Comparison of ENCODE assay signal across 20 cellular contexts in genomic region chr12:124277394-124278222, GRCh38. TPM values are rescaled to one million over a fixed set of nuclear protein-coding genes. Genes with fewer than 3 reads are reported as not detected.
DNase-seq lines count a peak whose midpoint lies in the region; ATAC-seq and TF ChIP-seq lines count a peak whose summit lies in the region.
"Had no signal": no experiment of that assay in that cellular context is flagged by ENCODE, and none has a peak within 500 bp of the region (broad histone marks: within the 10 kb centered on the region; RNA-seq: fewer than 3 reads in every experiment).

No MANE protein-coding gene starts in this region.

- intact Hi-C loops in Right ventricle myocardium inferior (cut with DNase I), result no loop called here
- intact Hi-C loops in Right ventricle myocardium superior (cut with DNase I), result no loop called here

- TF ChIP-seq CTCF in type B pancreatic cell (conservative IDR thresholded peaks at IDR 0.05), result no peak

- ATAC-seq in Right ventricle myocardium inferior (peak; percentile 23), Right ventricle myocardium superior (ENCODE audit: poor library complexity) (no peak), HG02870 (IDR thresholded peaks at IDR 0.05; ENCODE audit: unreplicated experiment) (no peak)
- ATAC-seq: right cardiac atrium, upper lobe of right lung had no signal

- DNase-seq in Right ventricle myocardium inferior (ENCODE audit: missing footprints) (no peak), Right ventricle myocardium superior (no peak), NCI-H82 (lab: John Stamatoyannopoulos, UW) (peak; percentile 57), type B pancreatic cell (ENCODE audit: extremely low spot score, unreplicated experiment) (no peak), SKM-1 (lab: John Stamatoyannopoulos, UW; ENCODE audit: unreplicated experiment) (no peak), MG63 (no peak)
- DNase-seq: activated CD4-positive, alpha-beta T cell treated with anti-CD3 and anti-CD28 coated beads, Interleukin-2, amount 10 ng/mL, durations not matched to agents 24 days and 14 days; activated T-cell treated with anti-CD3 and anti-CD28 coated beads, Interleukin-2, amount 50 U/mL, for 4 hours; amniotic stem cell; Calu3; NCI-H1105; right cardiac atrium; stimulated activated CD4-positive, alpha-beta T cell treated with anti-CD3 and anti-CD28 coated beads, Interleukin-4, amount 100 ng/mL, for 24 hours; upper lobe of right lung had no signal

- H3K9me3 Mint-ChIP-seq in type B pancreatic cell, result peaks cover 4% of the 10 kb centered on the region
- H3K9me3 Mint-ChIP-seq: activated CD4-positive, alpha-beta T cell treated with anti-CD3 and anti-CD28 coated beads, Interleukin-2, amount 10 ng/mL, durations not matched to agents 24 days and 14 days; activated T-cell treated with anti-CD3 and anti-CD28 coated beads, Interleukin-2, amount 50 U/mL, for 4 hours; memory B cell; T-helper 2 cell treated with Interferon-gamma antibody and Interleukin-4, amounts not matched to agents 5 μg/mL and 100 μg/mL, for 36 hours had no signal

- H3K27ac Mint-ChIP-seq in type B pancreatic cell, result peak overlapping the region; percentile 10
- H3K27ac Mint-ChIP-seq: activated CD4-positive, alpha-beta T cell treated with anti-CD3 and anti-CD28 coated beads, Interleukin-2, amount 10 ng/mL, durations not matched to agents 24 days and 14 days; memory B cell; T-helper 2 cell treated with Interferon-gamma antibody and Interleukin-4, amounts not matched to agents 5 μg/mL and 100 μg/mL, for 36 hours had no signal

- H3K27me3 ChIP-seq in layer of hippocampus (ENCODE audit: control insufficient read depth, insufficient read depth, low read length) (no peaks in the 10 kb centered on the region), MG63 (peaks cover 4% of the 10 kb centered on the region)

- H3K36me3 ChIP-seq in MG63, result no peaks in the 10 kb centered on the region
- H3K36me3 ChIP-seq: neutrophil, upper lobe of right lung had no signal

- no peaks in the 10 kb centered on the region for H3K9me3 ChIP-seq in MG63
- H3K9me3 ChIP-seq: neutrophil, upper lobe of right lung had no signal

- no peaks in the 10 kb centered on the region for H3K27me3 Mint-ChIP-seq in type B pancreatic cell

- H3K4me3 Mint-ChIP-seq in type B pancreatic cell, result no peak overlapping the region
- H3K4me3 Mint-ChIP-seq: activated CD4-positive, alpha-beta T cell treated with anti-CD3 and anti-CD28 coated beads, Interleukin-2, amount 10 ng/mL, durations not matched to agents 24 days and 14 days; activated T-cell treated with anti-CD3 and anti-CD28 coated beads, Interleukin-2, amount 50 U/mL, for 4 hours; memory B cell; T-helper 2 cell treated with Interferon-gamma antibody and Interleukin-4, amounts not matched to agents 5 μg/mL and 100 μg/mL, for 36 hours had no signal

- no peak overlapping the region for H3K4me3 ChIP-seq in MG63
- H3K4me3 ChIP-seq: upper lobe of right lung had no signal

- no peaks in the 10 kb centered on the region for H3K36me3 Mint-ChIP-seq in type B pancreatic cell
- H3K36me3 Mint-ChIP-seq: memory B cell had no signal

- peaks cover 26% of the 10 kb centered on the region for H3K4me1 Mint-ChIP-seq in type B pancreatic cell (ENCODE audit: unreplicated experiment)

- peak overlapping the region; percentile 48 for H3K27ac ChIP-seq in layer of hippocampus (ENCODE audit: low read depth, low read length)
- H3K27ac ChIP-seq: neutrophil, upper lobe of right lung had no signal

RNA-seq across cellular contexts. Expression of gene RFLNA, which starts 17.3 kb away (rescaled TPM):
- total RNA-seq in Right ventricle myocardium inferior (0.19 TPM), Right ventricle myocardium superior (0.16 TPM), type B pancreatic cell (ENCODE audit: low replicate concordance) (19.7 and 57.4 TPM in 2 replicates)
- 7.7 and 17.8 TPM in 2 replicates for total RNA-seq in MG63 (2014; rRNA removed; shearing (Covaris generic); ENCODE audit: low replicate concordance)
- total RNA-seq: activated CD4-positive, alpha-beta T cell treated with anti-CD3 and anti-CD28 coated beads, Interleukin-2, amount 10 ng/mL, durations not matched to agents 24 days and 14 days; activated T-cell treated with anti-CD3 and anti-CD28 coated beads, Interleukin-2, amount 50 U/mL, for 4 hours; Calu3; HT-29 had no signal
